ENCODE assay signal across 13 cellular contexts in the genomic region with DNA sequence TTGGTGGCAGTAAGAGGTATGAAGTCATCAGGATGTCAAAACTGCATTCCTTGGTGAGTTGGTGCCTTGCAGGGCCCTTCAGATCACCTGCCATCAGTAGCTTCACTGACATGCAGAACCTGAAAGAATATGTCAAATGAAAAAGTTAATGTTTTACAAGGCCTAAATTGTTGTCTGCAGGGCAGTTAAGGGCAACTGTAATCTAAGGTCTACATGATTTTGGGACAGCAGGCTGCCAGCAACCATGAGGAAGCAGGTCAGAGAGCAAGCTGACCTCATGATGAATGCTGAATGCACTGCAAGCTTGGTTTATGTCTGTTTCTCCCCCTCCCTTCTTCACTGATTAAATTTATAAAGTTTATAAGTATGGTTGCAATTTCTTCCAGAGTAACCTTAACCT. TPM values are rescaled to one million over a fixed set of nuclear protein-coding genes. Genes with fewer than 3 reads are reported as not detected.
DNase-seq lines count a peak whose midpoint lies in the region; ATAC-seq and TF ChIP-seq lines count a peak whose summit lies in the region.
"Not testable (repeated sequence)": the region's sequence is repeated elsewhere in the genome, so short reads cannot be mapped to it uniquely, and the experiment has no call there.
"Had no signal": no experiment of that assay in that cellular context is flagged by ENCODE, and none has a peak within 500 bp of the region (broad histone marks: within the 10 kb centered on the region; RNA-seq: fewer than 3 reads in every experiment).

No MANE protein-coding gene starts in this region.

- not testable (repeated sequence) for TF ChIP-seq POLR2A in right lobe of liver (IDR thresholded peaks at IDR 0.05)

- not testable (repeated sequence) for DNase-seq in left lobe of liver (ENCODE audit: low spot score); right lobe of liver

- TF ChIP-seq CTCF in right lobe of liver (IDR thresholded peaks at IDR 0.05) = not testable (repeated sequence)

- ATAC-seq in left lobe of liver (peak; percentile 67), right lobe of liver (peak; percentile 40 to 76 (median 70))

- H3K4me3 ChIP-seq in right lobe of liver = not testable (repeated sequence)

- intact Hi-C loops in right lobe of liver (cut with DNase I) = not testable (repeated sequence)

- not testable (repeated sequence) for H3K27ac ChIP-seq in right lobe of liver

- H3K36me3 ChIP-seq in right lobe of liver = not testable (repeated sequence)

- not testable (repeated sequence) for H3K4me1 ChIP-seq in right lobe of liver

- H3K27me3 ChIP-seq in right lobe of liver = not testable (repeated sequence)

- not testable (repeated sequence) for H3K9me3 ChIP-seq in right lobe of liver

RNA-seq across cellular contexts. Expression of a gene that starts 1.1 kb away (rescaled TPM):
- total RNA-seq in left lobe of liver (0.25 TPM), right lobe of liver (1 to 10 TPM in 2 of 6 experiments, under 1 TPM in 2, not detected in 2; 0.13 to 6.0 (median 1.8) TPM)
- total RNA-seq: A172; A673; B cell; Calu3; CD4-positive, alpha-beta memory T cell; CD4-positive, alpha-beta T cell; CD4-positive, CD25-positive, alpha-beta regulatory T cell; CD8-positive, alpha-beta memory T cell; CD8-positive, alpha-beta T cell; Daoy had no signal

RNA-seq across cellular contexts. Expression of a gene that starts 13.2 kb away (rescaled TPM):
- not detected for total RNA-seq in left lobe of liver
- total RNA-seq in right lobe of liver = not detected
- total RNA-seq: A172; A673; B cell; Caco-2; Calu3; CD4-positive, alpha-beta memory T cell; CD4-positive, alpha-beta T cell; CD4-positive, CD25-positive, alpha-beta regulatory T cell; CD8-positive, alpha-beta memory T cell; CD8-positive, alpha-beta T cell; Daoy had no signal

RNA-seq across cellular contexts. Expression of a gene that starts 17.3 kb away (rescaled TPM):
- total RNA-seq in left lobe of liver = not detected
- total RNA-seq in right lobe of liver = under 1 TPM in 1 of 6 experiments, not detected in 5; 0.49 TPM
- total RNA-seq: A172; A673; B cell; Caco-2; Calu3; CD4-positive, alpha-beta memory T cell; CD4-positive, alpha-beta T cell; CD4-positive, CD25-positive, alpha-beta regulatory T cell; CD8-positive, alpha-beta memory T cell; CD8-positive, alpha-beta T cell; Daoy had no signal

RNA-seq across cellular contexts. Expression of a gene that starts 44.7 kb away (rescaled TPM):
- total RNA-seq in left lobe of liver (not detected), right lobe of liver (not detected)
- total RNA-seq: A172; A673; B cell; Caco-2; Calu3; CD4-positive, alpha-beta memory T cell; CD4-positive, alpha-beta T cell; CD4-positive, CD25-positive, alpha-beta regulatory T cell; CD8-positive, alpha-beta memory T cell; CD8-positive, alpha-beta T cell; Daoy had no signal

RNA-seq across cellular contexts. Expression of a gene that starts 48.2 kb away (rescaled TPM):
- total RNA-seq in left lobe of liver (not detected), right lobe of liver (not detected)
- total RNA-seq: A172; A673; B cell; Caco-2; Calu3; CD4-positive, alpha-beta memory T cell; CD4-positive, alpha-beta T cell; CD4-positive, CD25-positive, alpha-beta regulatory T cell; CD8-positive, alpha-beta memory T cell; CD8-positive, alpha-beta T cell; Daoy had no signal
